20 cellular contexts compared by ENCODE assay signal in the genomic region with DNA sequence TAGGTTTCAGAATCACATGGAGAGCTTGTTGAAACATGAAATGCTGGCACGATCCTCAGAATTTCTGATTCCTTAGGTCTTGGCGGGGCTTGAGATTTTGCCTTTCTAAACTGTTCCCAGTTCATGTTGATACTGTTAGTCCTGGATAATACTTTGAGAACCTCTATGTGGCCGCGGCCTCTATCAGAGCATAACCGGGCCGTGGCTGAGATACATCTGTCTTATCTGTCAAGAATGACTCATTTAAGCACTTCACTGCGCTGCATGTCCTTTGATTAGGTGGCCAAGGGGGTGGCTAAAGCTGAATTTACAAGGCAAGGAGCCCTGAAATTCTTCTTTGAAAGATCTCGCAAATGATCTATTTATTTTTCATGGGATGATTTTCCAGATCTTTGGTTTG.
"Had no signal": no experiment of that assay in that cellular context is flagged by ENCODE, and none has a peak within 500 bp of the region (broad histone marks: within the 10 kb centered on the region; RNA-seq: fewer than 3 reads in every experiment).

No MANE protein-coding gene starts in this region.

- H3K4me1 ChIP-seq: foreskin keratinocyte, left lung, pancreas, right lobe of liver had no signal

- DNase-seq: activated CD4-positive, alpha-beta memory T cell treated with anti-CD3 and anti-CD28 coated beads for 36 hours; activated CD4-positive, alpha-beta T cell treated with anti-CD3 and anti-CD28 coated beads for 48 hours; activated naive CD4-positive, alpha-beta T cell treated with Interleukin-2 at 50 U/mL for 16 hours; activated naive CD8-positive, alpha-beta T cell treated with anti-CD3 and anti-CD28 coated beads for 36 hours; activated T-cell treated with anti-CD3 and anti-CD28 coated beads, Interleukin-2, amount 50 U/mL, for 48 hours; amniotic stem cell; cerebellar nuclear complex; effector CD4-positive, alpha-beta T cell; foreskin keratinocyte; hippocampal formation; kidney glomerular epithelial cell; left lung; mammary epithelial cell; midbrain; natural killer cell; pancreas; right lobe of liver; stimulated activated CD4-positive, alpha-beta T cell treated with anti-CD3 and anti-CD28 coated beads, Interleukin-2, amount 100 ng/mL, for 48 hours; stimulated activated CD8-positive, alpha-beta memory T cell treated with anti-CD3 and anti-CD28 coated beads, Interleukin-4, amount 100 ng/mL, for 48 hours; stimulated activated naive B cell treated with anti-CD40 and anti-IgM and Interleukin-4, amounts not matched to agents 10 μg/mL and 1 μg/mL and 100 μg/mL, for 72 hours had no signal

- H3K4me3 ChIP-seq: left lung, pancreas, right lobe of liver had no signal

- H3K27me3 ChIP-seq: foreskin keratinocyte, left lung, pancreas, right lobe of liver had no signal

- H3K36me3 ChIP-seq: left lung, pancreas, right lobe of liver had no signal

- H3K27ac ChIP-seq: foreskin keratinocyte, left lung, pancreas, right lobe of liver had no signal

- H3K9me3 ChIP-seq: pancreas, right lobe of liver had no signal

- ATAC-seq: foreskin keratinocyte; left lung; natural killer cell; pancreas; right lobe of liver; stimulated activated naive B cell treated with anti-CD40 and anti-IgM and Interleukin-4, amounts not matched to agents 10 μg/mL and 1 μg/mL and 100 μg/mL, for 72 hours had no signal
